In the genomic region with DNA sequence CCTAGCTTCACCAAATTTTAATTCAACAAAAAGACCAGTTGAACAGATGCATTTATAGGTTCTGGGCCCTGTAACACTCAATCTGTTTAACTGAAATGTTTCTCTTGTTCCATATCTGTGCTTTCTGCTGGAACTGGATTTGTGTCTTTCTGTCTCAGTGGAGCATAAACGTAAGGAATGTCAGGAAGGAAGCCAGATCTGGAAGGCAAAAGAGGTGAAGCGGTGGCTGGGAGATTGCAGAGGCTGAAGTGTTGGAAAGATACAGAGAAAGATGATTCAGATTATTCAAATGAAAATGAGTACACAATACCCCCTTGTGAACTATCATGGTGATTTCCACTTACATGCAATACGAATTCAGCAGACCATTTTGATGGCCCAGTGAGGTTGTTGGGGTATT, we compare ENCODE assay signal across 1 cellular context.
TF ChIP-seq lines count a peak whose summit lies in the region.

No MANE protein-coding gene starts in this region.

TF ChIP-seq in WTC11, 78 proteins besides CTCF, POLR2A, EP300 and RAD21:
- TF ChIP-seq, protein P1, sequence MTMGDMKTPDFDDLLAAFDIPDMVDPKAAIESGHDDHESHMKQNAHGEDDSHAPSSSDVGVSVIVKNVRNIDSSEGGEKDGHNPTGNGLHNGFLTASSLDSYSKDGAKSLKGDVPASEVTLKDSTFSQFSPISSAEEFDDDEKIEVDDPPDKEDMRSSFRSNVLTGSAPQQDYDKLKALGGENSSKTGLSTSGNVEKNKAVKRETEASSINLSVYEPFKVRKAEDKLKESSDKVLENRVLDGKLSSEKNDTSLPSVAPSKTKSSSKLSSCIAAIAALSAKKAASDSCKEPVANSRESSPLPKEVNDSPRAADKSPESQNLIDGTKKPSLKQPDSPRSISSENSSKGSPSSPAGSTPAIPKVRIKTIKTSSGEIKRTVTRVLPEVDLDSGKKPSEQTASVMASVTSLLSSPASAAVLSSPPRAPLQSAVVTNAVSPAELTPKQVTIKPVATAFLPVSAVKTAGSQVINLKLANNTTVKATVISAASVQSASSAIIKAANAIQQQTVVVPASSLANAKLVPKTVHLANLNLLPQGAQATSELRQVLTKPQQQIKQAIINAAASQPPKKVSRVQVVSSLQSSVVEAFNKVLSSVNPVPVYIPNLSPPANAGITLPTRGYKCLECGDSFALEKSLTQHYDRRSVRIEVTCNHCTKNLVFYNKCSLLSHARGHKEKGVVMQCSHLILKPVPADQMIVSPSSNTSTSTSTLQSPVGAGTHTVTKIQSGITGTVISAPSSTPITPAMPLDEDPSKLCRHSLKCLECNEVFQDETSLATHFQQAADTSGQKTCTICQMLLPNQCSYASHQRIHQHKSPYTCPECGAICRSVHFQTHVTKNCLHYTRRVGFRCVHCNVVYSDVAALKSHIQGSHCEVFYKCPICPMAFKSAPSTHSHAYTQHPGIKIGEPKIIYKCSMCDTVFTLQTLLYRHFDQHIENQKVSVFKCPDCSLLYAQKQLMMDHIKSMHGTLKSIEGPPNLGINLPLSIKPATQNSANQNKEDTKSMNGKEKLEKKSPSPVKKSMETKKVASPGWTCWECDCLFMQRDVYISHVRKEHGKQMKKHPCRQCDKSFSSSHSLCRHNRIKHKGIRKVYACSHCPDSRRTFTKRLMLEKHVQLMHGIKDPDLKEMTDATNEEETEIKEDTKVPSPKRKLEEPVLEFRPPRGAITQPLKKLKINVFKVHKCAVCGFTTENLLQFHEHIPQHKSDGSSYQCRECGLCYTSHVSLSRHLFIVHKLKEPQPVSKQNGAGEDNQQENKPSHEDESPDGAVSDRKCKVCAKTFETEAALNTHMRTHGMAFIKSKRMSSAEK (CRISPR knock-in tag; IDR thresholded peaks at IDR 0.05; ENCODE audit: borderline replicate concordance): no peak
- TF ChIP-seq HMGXB4 (CRISPR knock-in tag; IDR thresholded peaks at IDR 0.05) (no peak), ZNF396 (CRISPR knock-in tag; IDR thresholded peaks at IDR 0.05; ENCODE audit: borderline replicate concordance) (no peak), ARID4B (CRISPR knock-in tag; IDR thresholded peaks at IDR 0.05; ENCODE audit: borderline replicate concordance) (no peak), TEAD4 (CRISPR knock-in tag; IDR thresholded peaks at IDR 0.05) (no peak), MYBL2 (CRISPR knock-in tag; IDR thresholded peaks at IDR 0.05) (no peak), FOXK1 (CRISPR knock-in tag; IDR thresholded peaks at IDR 0.05) (no peak), TP53 (CRISPR knock-in tag; IDR thresholded peaks at IDR 0.05) (no peak), FOXP1 (CRISPR knock-in tag; IDR thresholded peaks at IDR 0.05; ENCODE audit: borderline replicate concordance) (no peak)
- TF ChIP-seq, protein P2, sequence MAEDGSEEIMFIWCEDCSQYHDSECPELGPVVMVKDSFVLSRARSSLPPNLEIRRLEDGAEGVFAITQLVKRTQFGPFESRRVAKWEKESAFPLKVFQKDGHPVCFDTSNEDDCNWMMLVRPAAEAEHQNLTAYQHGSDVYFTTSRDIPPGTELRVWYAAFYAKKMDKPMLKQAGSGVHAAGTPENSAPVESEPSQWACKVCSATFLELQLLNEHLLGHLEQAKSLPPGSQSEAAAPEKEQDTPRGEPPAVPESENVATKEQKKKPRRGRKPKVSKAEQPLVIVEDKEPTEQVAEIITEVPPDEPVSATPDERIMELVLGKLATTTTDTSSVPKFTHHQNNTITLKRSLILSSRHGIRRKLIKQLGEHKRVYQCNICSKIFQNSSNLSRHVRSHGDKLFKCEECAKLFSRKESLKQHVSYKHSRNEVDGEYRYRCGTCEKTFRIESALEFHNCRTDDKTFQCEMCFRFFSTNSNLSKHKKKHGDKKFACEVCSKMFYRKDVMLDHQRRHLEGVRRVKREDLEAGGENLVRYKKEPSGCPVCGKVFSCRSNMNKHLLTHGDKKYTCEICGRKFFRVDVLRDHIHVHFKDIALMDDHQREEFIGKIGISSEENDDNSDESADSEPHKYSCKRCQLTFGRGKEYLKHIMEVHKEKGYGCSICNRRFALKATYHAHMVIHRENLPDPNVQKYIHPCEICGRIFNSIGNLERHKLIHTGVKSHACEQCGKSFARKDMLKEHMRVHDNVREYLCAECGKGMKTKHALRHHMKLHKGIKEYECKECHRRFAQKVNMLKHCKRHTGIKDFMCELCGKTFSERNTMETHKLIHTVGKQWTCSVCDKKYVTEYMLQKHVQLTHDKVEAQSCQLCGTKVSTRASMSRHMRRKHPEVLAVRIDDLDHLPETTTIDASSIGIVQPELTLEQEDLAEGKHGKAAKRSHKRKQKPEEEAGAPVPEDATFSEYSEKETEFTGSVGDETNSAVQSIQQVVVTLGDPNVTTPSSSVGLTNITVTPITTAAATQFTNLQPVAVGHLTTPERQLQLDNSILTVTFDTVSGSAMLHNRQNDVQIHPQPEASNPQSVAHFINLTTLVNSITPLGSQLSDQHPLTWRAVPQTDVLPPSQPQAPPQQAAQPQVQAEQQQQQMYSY (CRISPR knock-in tag; IDR thresholded peaks at IDR 0.05): no peak
